In genomic region chr7:100158229-100159098, GRCh38 we compare ENCODE assay signal across 1 cellular context.
TF ChIP-seq lines count a peak whose summit lies in the region.

TSS of gene TRAPPC14 (minus strand) at chr7:100158723. CDS start at chr7:100158499, 224 bp downstream.

TF ChIP-seq in GM12878, 131 proteins besides CTCF, POLR2A, EP300 and RAD21 (continued from another document and continues in another):
- TF ChIP-seq MLLT1 (IDR thresholded peaks at IDR 0.05) (peak; percentile 29; the same call in 1 of the 2 replicates), RELA (IDR thresholded peaks at IDR 0.05; ENCODE audit: borderline replicate concordance, partially characterized antibody) (peak; percentile 63), MXI1 (IDR thresholded peaks at IDR 0.05; ENCODE audit: low read depth, low read length) (no peak), HSF1 (IDR thresholded peaks at IDR 0.05; ENCODE audit: low read depth, low read length) (no peak), SKIL (IDR thresholded peaks at IDR 0.05; ENCODE audit: low read depth, poor library complexity, severe bottlenecking) (no peak), ZNF207 (IDR thresholded peaks at IDR 0.05; ENCODE audit: borderline replicate concordance) (no peak), CHD2 (IDR thresholded peaks at IDR 0.05; ENCODE audit: borderline replicate concordance, low read depth, low read length) (peak; percentile 56; the same call in 1 of the 2 replicates), MTA2 (IDR thresholded peaks at IDR 0.05; ENCODE audit: low read depth) (peak; percentile 30; the same call in 1 of the 2 replicates), ATF2 (IDR thresholded peaks at IDR 0.05; ENCODE audit: low read length) (no peak), STAT1 (conservative IDR thresholded peaks at IDR 0.05) (0 out of 2 replicates have a peak, but pooled peaks have one; percentile 51), NR2F1 (conservative IDR thresholded peaks at IDR 0.05) (peak; percentile 54; the same call in 1 of the 2 replicates), EED (IDR thresholded peaks at IDR 0.05; ENCODE audit: low read depth) (no peak; the same call in 1 of the 2 replicates), TBL1XR1 (IDR thresholded peaks at IDR 0.05; ENCODE audit: low read depth, low read length) (no peak), EGR1 (IDR thresholded peaks at IDR 0.05; ENCODE audit: borderline replicate concordance in 1 of 2, low read depth in 2 of 2, low read length in 2 of 2) (peak in 1 of 2 experiments; percentile 76; a peak in 1 of 3 replicates), CBX3 (IDR thresholded peaks at IDR 0.05; ENCODE audit: borderline replicate concordance, low read depth) (no peak), POU2F2 (IDR thresholded peaks at IDR 0.05; ENCODE audit: borderline replicate concordance, low read depth, low read length) (0 out of 3 replicates have a peak, but pooled peaks have one; percentile 28), BACH1 (IDR thresholded peaks at IDR 0.05; ENCODE audit: borderline replicate concordance) (peak; percentile 60; the same call in 1 of the 2 replicates), YBX1 (IDR thresholded peaks at IDR 0.05) (no peak), KDM1A (IDR thresholded peaks at IDR 0.05; ENCODE audit: borderline replicate concordance) (no peak), RB1 (IDR thresholded peaks at IDR 0.05; ENCODE audit: borderline replicate concordance) (peak; percentile 55; the same call in 1 of the 2 replicates), SMAD5 (IDR thresholded peaks at IDR 0.05; ENCODE audit: low read depth) (peak; percentile 31; the same call in 1 of the 2 replicates), RUNX3 (IDR thresholded peaks at IDR 0.05; ENCODE audit: low read length) (peak; percentile 49), ASH2L (IDR thresholded peaks at IDR 0.05; ENCODE audit: borderline replicate concordance, low read depth) (no peak), ELK1 (IDR thresholded peaks at IDR 0.05; ENCODE audit: low read depth, low read length) (peak; percentile 34), HDAC2 (IDR thresholded peaks at IDR 0.05) (no peak), CREB1 (IDR thresholded peaks at IDR 0.05; ENCODE audit: low read depth) (peak; percentile 32; the same call in 1 of the 2 replicates), PAX8 (IDR thresholded peaks at IDR 0.05) (no peak), CHD1 (IDR thresholded peaks at IDR 0.05; ENCODE audit: low read depth, low read length) (no peak), YY1 (IDR thresholded peaks at IDR 0.05; ENCODE audit: low read depth, low read length) (no peak), SUPT20H (IDR thresholded peaks at IDR 0.05; ENCODE audit: borderline replicate concordance, control insufficient read depth, low read depth, low read length) (no peak), BRCA1 (IDR thresholded peaks at IDR 0.05; ENCODE audit: low read depth, low read length) (no peak), FOXK2 (IDR thresholded peaks at IDR 0.05) (no peak), WRNIP1 (IDR thresholded peaks at IDR 0.05; ENCODE audit: borderline replicate concordance, low read depth, low read length) (no peak), LARP7 (IDR thresholded peaks at IDR 0.05) (no peak; the same call in 1 of the 2 replicates), SIX5 (IDR thresholded peaks at IDR 0.05; ENCODE audit: low read depth, low read length, severe bottlenecking) (peak; percentile 18), SPI1 (IDR thresholded peaks at IDR 0.05; ENCODE audit: borderline replicate concordance, insufficient read depth, low read depth, low read length) (peak; percentile 73), RBBP5 (conservative IDR thresholded peaks at IDR 0.05) (no peak), EZH2 (IDR thresholded peaks at IDR 0.05; ENCODE audit: borderline replicate concordance, control insufficient read depth, low read depth, low read length) (no peak), NR2C2 (IDR thresholded peaks at IDR 0.05; ENCODE audit: borderline replicate concordance, control insufficient read depth, insufficient read length, low read depth) (no peak), CEBPZ (IDR thresholded peaks at IDR 0.05; ENCODE audit: low read depth, low read length) (no peak), ZNF592 (IDR thresholded peaks at IDR 0.05) (no peak), NBN (IDR thresholded peaks at IDR 0.05) (peak; percentile 68; the same call in 1 of the 2 replicates), PML (IDR thresholded peaks at IDR 0.05; ENCODE audit: low read length) (peak; percentile 81), SUZ12 (IDR thresholded peaks at IDR 0.05; ENCODE audit: unreplicated experiment) (no peak), IRF3 (IDR thresholded peaks at IDR 0.05) (no peak), E2F4 (IDR thresholded peaks at IDR 0.05; ENCODE audit: low read depth, low read length) (no peak)
